1 cellular context compared by ENCODE assay signal in the genomic region with DNA sequence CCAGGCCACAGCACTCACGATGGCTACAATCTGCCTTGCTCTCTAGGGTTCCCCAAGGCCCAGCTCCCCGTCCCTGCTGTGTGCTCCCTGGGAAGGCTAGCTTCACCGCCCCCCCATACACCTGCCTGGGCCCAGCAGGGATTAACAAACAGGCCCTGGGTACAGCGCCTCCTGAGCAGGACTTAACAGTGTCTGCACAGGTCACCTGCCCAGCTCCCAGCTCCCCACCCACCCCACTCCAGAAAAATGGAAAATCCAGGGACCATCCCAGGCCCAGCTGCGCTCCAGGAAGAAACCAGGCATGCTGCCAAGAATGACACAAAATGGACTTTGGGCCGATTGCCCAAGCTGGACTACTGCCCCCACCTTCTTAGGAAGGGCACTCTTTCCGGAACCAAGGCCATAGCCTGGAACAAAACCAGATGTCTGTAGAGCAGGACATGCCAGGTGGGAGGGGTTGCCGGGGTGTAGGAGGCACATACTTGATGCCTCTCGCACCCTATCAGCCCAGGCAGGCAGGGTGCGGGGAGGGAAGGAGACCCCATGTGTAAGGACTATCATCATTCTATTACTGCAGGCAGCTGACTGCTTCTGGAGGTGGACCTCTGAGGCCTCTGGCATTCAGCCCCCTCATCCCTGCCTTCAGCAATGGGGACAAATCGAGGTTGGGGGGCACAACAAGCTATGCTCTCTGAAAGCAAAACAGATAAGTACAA.
TF ChIP-seq lines count a peak whose summit lies in the region.

No MANE protein-coding gene starts in this region.

TF ChIP-seq in HepG2, 621 proteins besides CTCF, POLR2A, EP300 and RAD21 (continued from another document and continues in another):
- TF ChIP-seq NR1H2 (CRISPR knock-in tag; IDR thresholded peaks at IDR 0.05; ENCODE audit: borderline replicate concordance, low read depth): no peak; the same call in 1 of the 2 replicates
- TF ChIP-seq, protein P1, sequence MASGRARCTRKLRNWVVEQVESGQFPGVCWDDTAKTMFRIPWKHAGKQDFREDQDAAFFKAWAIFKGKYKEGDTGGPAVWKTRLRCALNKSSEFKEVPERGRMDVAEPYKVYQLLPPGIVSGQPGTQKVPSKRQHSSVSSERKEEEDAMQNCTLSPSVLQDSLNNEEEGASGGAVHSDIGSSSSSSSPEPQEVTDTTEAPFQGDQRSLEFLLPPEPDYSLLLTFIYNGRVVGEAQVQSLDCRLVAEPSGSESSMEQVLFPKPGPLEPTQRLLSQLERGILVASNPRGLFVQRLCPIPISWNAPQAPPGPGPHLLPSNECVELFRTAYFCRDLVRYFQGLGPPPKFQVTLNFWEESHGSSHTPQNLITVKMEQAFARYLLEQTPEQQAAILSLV (CRISPR knock-in tag; IDR thresholded peaks at IDR 0.05; ENCODE audit: borderline replicate concordance): peak; percentile 93
- no peak for TF ChIP-seq FOXA1 (IDR thresholded peaks at IDR 0.05)
- TF ChIP-seq FOXA1 (CRISPR knock-in tag; IDR thresholded peaks at IDR 0.05): peak; percentile 91
- TF ChIP-seq ZNF83 (CRISPR knock-in tag; IDR thresholded peaks at IDR 0.05; ENCODE audit: borderline replicate concordance): peak; percentile 93
- TF ChIP-seq NFE2 (CRISPR knock-in tag; IDR thresholded peaks at IDR 0.05): no peak
- peak; percentile 70 for TF ChIP-seq SRY (CRISPR knock-in tag; IDR thresholded peaks at IDR 0.05)
- TF ChIP-seq RXRB (CRISPR knock-in tag; IDR thresholded peaks at IDR 0.05; ENCODE audit: borderline replicate concordance): peak; percentile 100
- TF ChIP-seq REPIN1 (CRISPR knock-in tag; IDR thresholded peaks at IDR 0.05; ENCODE audit: borderline replicate concordance, low read depth): peak; percentile 100
- TF ChIP-seq ISX (CRISPR knock-in tag; conservative IDR thresholded peaks at IDR 0.05): no peak
- peak; percentile 97 for TF ChIP-seq MIXL1 (CRISPR knock-in tag; IDR thresholded peaks at IDR 0.05)
- peak; percentile 74; the same call in 1 of the 2 replicates for TF ChIP-seq ZNF891 (CRISPR knock-in tag; IDR thresholded peaks at IDR 0.05)
- no peak for TF ChIP-seq MLLT10 (CRISPR knock-in tag; IDR thresholded peaks at IDR 0.05)
- TF ChIP-seq, protein P2, sequence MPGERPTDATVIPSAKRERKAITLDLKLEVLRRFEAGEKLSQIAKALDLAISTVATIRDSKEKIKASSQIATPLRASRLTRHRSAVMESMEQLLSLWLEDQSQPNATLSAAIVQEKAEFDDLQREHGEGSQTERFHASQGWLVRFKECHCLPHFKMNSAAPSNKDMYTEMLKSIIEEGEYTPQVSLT (CRISPR knock-in tag; IDR thresholded peaks at IDR 0.05; ENCODE audit: borderline replicate concordance, low read depth): no peak
- TF ChIP-seq ZNF263 (CRISPR knock-in tag; IDR thresholded peaks at IDR 0.05): peak; percentile 74
- TF ChIP-seq, protein P3, sequence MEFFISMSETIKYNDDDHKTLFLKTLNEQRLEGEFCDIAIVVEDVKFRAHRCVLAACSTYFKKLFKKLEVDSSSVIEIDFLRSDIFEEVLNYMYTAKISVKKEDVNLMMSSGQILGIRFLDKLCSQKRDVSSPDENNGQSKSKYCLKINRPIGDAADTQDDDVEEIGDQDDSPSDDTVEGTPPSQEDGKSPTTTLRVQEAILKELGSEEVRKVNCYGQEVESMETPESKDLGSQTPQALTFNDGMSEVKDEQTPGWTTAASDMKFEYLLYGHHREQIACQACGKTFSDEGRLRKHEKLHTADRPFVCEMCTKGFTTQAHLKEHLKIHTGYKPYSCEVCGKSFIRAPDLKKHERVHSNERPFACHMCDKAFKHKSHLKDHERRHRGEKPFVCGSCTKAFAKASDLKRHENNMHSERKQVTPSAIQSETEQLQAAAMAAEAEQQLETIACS (CRISPR knock-in tag; IDR thresholded peaks at IDR 0.05): no peak
- TF ChIP-seq ZNF672 (CRISPR knock-in tag; IDR thresholded peaks at IDR 0.05): 0 out of 2 replicates have a peak, but pooled peaks have one; percentile 82
- TF ChIP-seq ZNF224 (CRISPR knock-in tag; IDR thresholded peaks at IDR 0.05): peak; percentile 83; the same call in 1 of the 2 replicates
- TF ChIP-seq, protein P4, sequence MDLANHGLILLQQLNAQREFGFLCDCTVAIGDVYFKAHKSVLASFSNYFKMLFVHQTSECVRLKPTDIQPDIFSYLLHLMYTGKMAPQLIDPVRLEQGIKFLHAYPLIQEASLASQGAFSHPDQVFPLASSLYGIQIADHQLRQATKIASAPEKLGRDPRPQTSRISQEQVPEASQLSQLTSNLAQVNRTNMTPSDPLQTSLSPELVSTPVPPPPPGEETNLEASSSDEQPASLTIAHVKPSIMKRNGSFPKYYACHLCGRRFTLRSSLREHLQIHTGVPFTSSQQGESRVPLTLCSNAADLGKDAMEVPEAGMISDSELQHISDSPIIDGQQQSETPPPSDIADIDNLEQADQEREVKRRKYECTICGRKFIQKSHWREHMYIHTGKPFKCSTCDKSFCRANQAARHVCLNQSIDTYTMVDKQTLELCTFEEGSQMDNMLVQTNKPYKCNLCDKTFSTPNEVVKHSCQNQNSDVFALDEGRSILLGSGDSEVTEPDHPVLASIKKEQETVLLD (CRISPR knock-in tag; IDR thresholded peaks at IDR 0.05; ENCODE audit: low read depth): no peak; the same call in 1 of the 2 replicates
- TF ChIP-seq ELF1 (CRISPR knock-in tag; IDR thresholded peaks at IDR 0.05): peak; percentile 95
- peak; percentile 98 for TF ChIP-seq SAP130 (CRISPR knock-in tag; IDR thresholded peaks at IDR 0.05; ENCODE audit: low read depth)
- TF ChIP-seq, protein P5, sequence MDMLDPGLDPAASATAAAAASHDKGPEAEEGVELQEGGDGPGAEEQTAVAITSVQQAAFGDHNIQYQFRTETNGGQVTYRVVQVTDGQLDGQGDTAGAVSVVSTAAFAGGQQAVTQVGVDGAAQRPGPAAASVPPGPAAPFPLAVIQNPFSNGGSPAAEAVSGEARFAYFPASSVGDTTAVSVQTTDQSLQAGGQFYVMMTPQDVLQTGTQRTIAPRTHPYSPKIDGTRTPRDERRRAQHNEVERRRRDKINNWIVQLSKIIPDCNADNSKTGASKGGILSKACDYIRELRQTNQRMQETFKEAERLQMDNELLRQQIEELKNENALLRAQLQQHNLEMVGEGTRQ (IDR thresholded peaks at IDR 0.05; ENCODE audit: low read depth, low read length): no peak
- TF ChIP-seq, protein P5 (CRISPR knock-in tag; IDR thresholded peaks at IDR 0.05; ENCODE audit: borderline replicate concordance): peak; percentile 69; the same call in 1 of the 2 replicates
- TF ChIP-seq HDAC2 (CRISPR knock-in tag; IDR thresholded peaks at IDR 0.05): peak; percentile 100
- TF ChIP-seq ZMAT3 (CRISPR knock-in tag; conservative IDR thresholded peaks at IDR 0.05): peak; percentile 83
- no peak for TF ChIP-seq EEA1 (CRISPR knock-in tag; IDR thresholded peaks at IDR 0.05; ENCODE audit: borderline replicate concordance)
- TF ChIP-seq HDAC6 (IDR thresholded peaks at IDR 0.05; ENCODE audit: low read depth, low read length): no peak
- peak; percentile 98 for TF ChIP-seq ZMYM4 (CRISPR knock-in tag; IDR thresholded peaks at IDR 0.05)
- no peak for TF ChIP-seq ZSCAN12 (CRISPR knock-in tag; IDR thresholded peaks at IDR 0.05)
- TF ChIP-seq ZNF720 (CRISPR knock-in tag; IDR thresholded peaks at IDR 0.05): no peak
- no peak for TF ChIP-seq AGO1 (IDR thresholded peaks at IDR 0.05; ENCODE audit: low read depth, low read length, poor library complexity, severe bottlenecking)
- TF ChIP-seq, protein P6, sequence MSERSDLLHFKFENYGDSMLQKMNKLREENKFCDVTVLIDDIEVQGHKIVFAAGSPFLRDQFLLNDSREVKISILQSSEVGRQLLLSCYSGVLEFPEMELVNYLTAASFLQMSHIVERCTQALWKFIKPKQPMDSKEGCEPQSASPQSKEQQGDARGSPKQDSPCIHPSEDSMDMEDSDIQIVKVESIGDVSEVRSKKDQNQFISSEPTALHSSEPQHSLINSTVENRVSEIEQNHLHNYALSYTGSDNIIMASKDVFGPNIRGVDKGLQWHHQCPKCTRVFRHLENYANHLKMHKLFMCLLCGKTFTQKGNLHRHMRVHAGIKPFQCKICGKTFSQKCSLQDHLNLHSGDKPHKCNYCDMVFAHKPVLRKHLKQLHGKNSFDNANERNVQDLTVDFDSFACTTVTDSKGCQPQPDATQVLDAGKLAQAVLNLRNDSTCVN (CRISPR knock-in tag; IDR thresholded peaks at IDR 0.05; ENCODE audit: borderline replicate concordance): peak; percentile 98
- TF ChIP-seq, protein P7, sequence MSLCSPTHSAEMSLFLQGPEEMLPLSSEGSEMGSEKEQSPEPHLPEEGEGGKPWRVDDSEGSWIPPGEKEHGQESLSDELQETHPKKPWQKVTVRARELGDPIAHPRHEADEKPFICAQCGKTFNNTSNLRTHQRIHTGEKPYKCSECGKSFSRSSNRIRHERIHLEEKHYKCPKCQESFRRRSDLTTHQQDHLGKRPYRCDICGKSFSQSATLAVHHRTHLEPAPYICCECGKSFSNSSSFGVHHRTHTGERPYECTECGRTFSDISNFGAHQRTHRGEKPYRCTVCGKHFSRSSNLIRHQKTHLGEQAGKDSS (CRISPR knock-in tag; IDR thresholded peaks at IDR 0.05; ENCODE audit: borderline replicate concordance, low read depth): peak; percentile 97
- 0 out of 2 replicates have a peak, but pooled peaks have one; percentile 13 for TF ChIP-seq ZNF225 (CRISPR knock-in tag; IDR thresholded peaks at IDR 0.05)
- TF ChIP-seq, protein P8, sequence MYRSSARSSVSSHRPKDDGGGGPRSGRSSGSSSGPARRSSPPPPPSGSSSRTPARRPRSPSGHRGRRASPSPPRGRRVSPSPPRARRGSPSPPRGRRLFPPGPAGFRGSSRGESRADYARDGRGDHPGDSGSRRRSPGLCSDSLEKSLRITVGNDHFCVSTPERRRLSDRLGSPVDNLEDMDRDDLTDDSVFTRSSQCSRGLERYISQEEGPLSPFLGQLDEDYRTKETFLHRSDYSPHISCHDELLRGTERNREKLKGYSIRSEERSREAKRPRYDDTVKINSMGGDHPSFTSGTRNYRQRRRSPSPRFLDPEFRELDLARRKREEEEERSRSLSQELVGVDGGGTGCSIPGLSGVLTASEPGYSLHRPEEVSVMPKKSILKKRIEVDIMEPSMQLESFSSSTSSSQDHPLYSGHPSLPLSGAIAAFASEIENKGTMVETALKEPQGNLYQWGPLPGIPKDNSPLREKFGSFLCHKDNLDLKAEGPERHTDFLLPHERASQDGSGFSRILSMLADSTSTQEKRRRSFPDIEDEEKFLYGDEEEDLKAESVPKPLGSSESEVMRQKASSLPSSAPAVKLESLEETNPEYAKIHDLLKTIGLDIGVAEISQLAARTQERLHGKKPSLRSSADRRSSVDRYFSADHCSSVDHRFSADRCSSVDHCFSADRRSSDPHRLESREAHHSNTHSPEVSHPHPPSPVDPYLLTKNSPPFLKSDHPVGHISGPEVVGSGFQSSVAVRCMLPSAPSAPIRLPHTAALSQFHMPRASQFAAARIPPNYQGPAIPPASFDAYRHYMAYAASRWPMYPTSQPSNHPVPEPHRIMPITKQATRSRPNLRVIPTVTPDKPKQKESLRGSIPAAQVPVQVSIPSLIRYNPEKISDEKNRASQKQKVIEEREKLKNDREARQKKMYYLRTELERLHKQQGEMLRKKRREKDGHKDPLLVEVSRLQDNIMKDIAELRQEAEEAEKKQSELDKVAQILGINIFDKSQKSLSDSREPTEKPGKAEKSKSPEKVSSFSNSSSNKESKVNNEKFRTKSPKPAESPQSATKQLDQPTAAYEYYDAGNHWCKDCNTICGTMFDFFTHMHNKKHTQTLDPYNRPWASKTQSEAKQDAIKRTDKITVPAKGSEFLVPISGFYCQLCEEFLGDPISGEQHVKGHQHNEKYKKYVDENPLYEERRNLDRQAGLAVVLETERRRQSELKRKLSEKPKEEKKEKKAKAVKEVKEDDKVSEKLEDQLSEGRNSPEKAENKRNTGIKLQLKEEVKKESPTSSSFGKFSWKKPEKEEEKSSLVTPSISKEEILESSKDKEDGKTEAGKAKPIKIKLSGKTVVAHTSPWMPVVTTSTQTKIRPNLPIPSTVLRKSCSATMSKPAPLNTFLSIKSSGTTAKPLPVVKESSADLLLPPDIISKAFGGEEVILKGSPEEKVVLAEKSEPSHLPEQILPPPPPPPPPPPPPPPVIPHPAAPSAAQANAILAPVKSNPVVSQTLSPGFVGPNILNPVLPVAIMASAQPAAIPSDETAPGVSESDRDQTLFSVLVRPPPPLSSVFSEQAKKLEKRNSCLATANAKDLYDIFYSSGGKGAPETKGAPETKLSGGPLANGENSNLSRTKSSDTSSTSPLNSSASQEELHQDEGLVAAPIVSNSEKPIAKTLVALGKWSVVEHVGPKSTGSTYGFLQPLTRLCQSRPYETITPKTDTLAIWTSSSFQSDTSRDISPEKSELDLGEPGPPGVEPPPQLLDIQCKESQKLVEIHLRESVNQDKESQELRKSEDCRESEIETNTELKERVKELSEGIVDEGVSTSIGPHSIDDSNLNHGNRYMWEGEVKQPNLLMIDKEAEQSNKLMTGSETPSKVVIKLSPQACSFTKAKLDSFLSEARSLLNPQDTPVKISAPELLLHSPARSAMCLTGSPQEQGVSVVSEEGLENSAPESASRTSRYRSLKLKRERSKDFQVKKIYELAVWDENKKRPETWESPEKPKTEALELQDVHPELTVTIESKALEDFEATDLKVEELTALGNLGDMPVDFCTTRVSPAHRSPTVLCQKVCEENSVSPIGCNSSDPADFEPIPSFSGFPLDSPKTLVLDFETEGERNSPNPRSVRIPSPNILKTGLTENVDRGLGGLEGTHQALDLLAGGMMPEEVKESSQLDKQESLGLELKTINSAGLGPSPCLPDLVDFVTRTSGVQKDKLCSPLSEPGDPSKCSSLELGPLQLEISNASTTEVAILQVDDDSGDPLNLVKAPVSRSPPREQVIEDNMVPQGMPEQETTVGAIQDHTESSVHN (CRISPR knock-in tag; IDR thresholded peaks at IDR 0.05): peak; percentile 78
- TF ChIP-seq, protein P9, sequence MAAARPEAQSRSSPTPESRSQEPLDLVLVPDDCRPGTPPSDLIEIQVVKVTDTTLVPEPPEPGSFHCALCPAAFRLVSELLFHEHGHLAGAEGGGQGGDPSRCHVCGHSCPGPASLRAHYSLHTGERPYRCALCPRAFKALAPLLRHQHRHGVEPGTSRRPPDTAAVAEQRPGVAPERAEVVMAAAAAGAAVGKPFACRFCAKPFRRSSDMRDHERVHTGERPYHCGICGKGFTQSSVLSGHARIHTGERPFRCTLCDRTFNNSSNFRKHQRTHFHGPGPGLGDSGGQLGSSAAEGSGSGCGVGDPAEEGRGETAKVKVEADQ (CRISPR knock-in tag; IDR thresholded peaks at IDR 0.05; ENCODE audit: borderline replicate concordance): peak; percentile 97
- peak; percentile 98 for TF ChIP-seq ZMYM3 (CRISPR knock-in tag; IDR thresholded peaks at IDR 0.05)
- TF ChIP-seq RXRA (CRISPR knock-in tag; IDR thresholded peaks at IDR 0.05): peak; percentile 99
